13 cellular contexts compared by ENCODE assay signal in the genomic region with DNA sequence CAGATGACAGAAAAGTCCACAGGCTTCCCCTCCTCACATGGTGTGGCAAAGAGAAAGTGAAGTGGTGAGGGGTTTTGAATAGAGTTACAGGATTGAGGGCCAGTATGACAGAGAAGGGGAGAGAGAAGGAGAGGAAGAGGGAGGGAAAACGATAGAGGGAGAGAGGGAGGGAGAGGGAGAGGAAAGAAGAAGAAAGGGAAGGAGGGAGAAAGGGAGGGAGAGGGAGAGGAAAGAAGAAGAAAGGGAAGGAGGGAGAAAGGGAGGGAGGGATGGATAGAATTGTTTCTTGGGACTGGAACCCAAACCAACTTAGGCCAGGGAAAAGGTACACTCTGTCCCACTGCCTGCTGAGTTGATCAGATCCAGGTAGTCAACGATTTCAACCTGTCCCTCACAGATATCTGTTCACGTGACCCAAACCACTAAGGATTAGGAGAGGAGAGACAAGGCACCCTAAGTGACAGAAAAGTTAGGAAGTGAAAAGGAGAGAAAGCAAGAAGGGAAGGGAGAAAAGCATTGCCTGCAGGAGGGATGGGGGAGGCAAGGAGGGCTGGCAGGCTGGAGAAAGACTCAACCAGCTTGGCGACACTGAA. TPM values are rescaled to one million over a fixed set of nuclear protein-coding genes. Genes with fewer than 3 reads are reported as not detected.
A peak's percentile ranks its signal among the peaks of the same experiment; 100 is the strongest.
DNase-seq lines count a peak whose midpoint lies in the region; ATAC-seq, FAIRE-seq and TF ChIP-seq lines count a peak whose summit lies in the region.
"Had no signal": no experiment of that assay in that cellular context is flagged by ENCODE, and none has a peak within 500 bp of the region (broad histone marks: within the 10 kb centered on the region; RNA-seq: fewer than 3 reads in every experiment).

No MANE protein-coding gene starts in this region.

- H3K14ac ChIP-seq in H1 (ENCODE audit: insufficient read length): peak overlapping the region; percentile 42

- 39% methylated on average over 4 of the region's 4 CpGs; no CpG with 5 or more reads in 1 of the 2 experiments for WGBS in H1 (ENCODE audit: extremely low coverage in 1 of 2, insufficient coverage in 1 of 2, insufficient read length in 1 of 2, insufficient replicate concordance in 2 of 2, low coverage in 1 of 2, low lambda C conversion rate in 2 of 2, missing lambda C conversion rate in 1 of 2), 2 experiments
- WGBS in tibial nerve, 2 donors: 59 to 67% methylated on average over 4 of the region's 4 CpGs
- WGBS in adrenal gland, 4 donors: 74 to 84% (median 79%) methylated on average over 4 of the region's 4 CpGs

- no peak for ATAC-seq in activated naive CD8-positive, alpha-beta T cell treated with anti-CD3 and anti-CD28 coated beads, Interleukin-2, amount 10 ng/mL, durations not matched to agents 7 days and 5 days (ENCODE audit: low read depth)
- no peak for ATAC-seq in activated naive CD8-positive, alpha-beta T cell treated with anti-CD3 and anti-CD28 coated beads, Interleukin-2, amount 50 U/mL, for 24 hours

- H3K27me3 Mint-ChIP-seq in activated naive CD8-positive, alpha-beta T cell treated with anti-CD3 and anti-CD28 coated beads, Interleukin-2, amount 10 ng/mL, durations not matched to agents 7 days and 5 days: peaks cover 43% of the 10 kb centered on the region
- peaks cover 63% of the 10 kb centered on the region for H3K27me3 Mint-ChIP-seq in activated naive CD8-positive, alpha-beta T cell treated with anti-CD3 and anti-CD28 coated beads, Interleukin-2, amount 50 U/mL, for 24 hours

- H3K79me1 ChIP-seq in H1 (ENCODE audit: low read depth, low read length): no peaks in the 10 kb centered on the region

- peaks cover 0 to 5% of the 10 kb centered on the region in 2 experiments; a peak in 1 of 4 replicates for H3K9me3 ChIP-seq in H1 (ENCODE audit: insufficient read depth in 2 of 2, low read depth in 1 of 2, low read length in 1 of 2)
- no peaks in the 10 kb centered on the region for H3K9me3 ChIP-seq in muscle layer of colon (ENCODE audit: low read length)
- H3K9me3 ChIP-seq in tibial nerve: no peaks in the 10 kb centered on the region
- H3K9me3 ChIP-seq in adrenal gland (replicated peaks in 1 of 3): no peaks in the 10 kb centered on the region

- H3K18ac ChIP-seq in H1 (ENCODE audit: extremely low read depth, low read length): peak overlapping the region; percentile 98

- H3K9ac ChIP-seq in H1 (replicated peaks in 1 of 4; ENCODE audit: extremely low read depth in 1 of 4, low read depth in 3 of 4, low read length in 3 of 4) (peak overlapping the region; percentile 69 to 98 (median 80)), muscle layer of colon (ENCODE audit: low read length) (no peak overlapping the region)

- H3K36me3 Mint-ChIP-seq in activated naive CD8-positive, alpha-beta T cell treated with anti-CD3 and anti-CD28 coated beads, Interleukin-2, amount 10 ng/mL, durations not matched to agents 7 days and 5 days: peaks cover 2% of the 10 kb centered on the region
- no peaks in the 10 kb centered on the region for H3K36me3 Mint-ChIP-seq in activated naive CD8-positive, alpha-beta T cell treated with anti-CD3 and anti-CD28 coated beads, Interleukin-2, amount 50 U/mL, for 24 hours (ENCODE audit: low read depth)

- H3K23ac ChIP-seq in H1 (ENCODE audit: insufficient read length): no peak overlapping the region

- H2BK15ac ChIP-seq in H1 (ENCODE audit: low read length): peak overlapping the region; percentile 73; the same call in 1 of the 2 replicates

- H2BK12ac ChIP-seq in H1 (ENCODE audit: low read depth, low read length): peak overlapping the region; percentile 100

- TF ChIP-seq POLR2A in H1 (IDR thresholded peaks at IDR 0.05; ENCODE audit: control extremely low read depth in 1 of 2, low read depth in 2 of 2, low read length in 2 of 2): no peak
- TF ChIP-seq POLR2A in tibial nerve (IDR thresholded peaks at IDR 0.05): no peak
- no peak for TF ChIP-seq POLR2A in adrenal gland (IDR thresholded peaks at IDR 0.05)

- CTCF ChIA-PET in H1 (lab: Charles Lee; ENCODE audit: partially characterized antibody): no interaction called here

- POLR2A ChIA-PET in activated naive CD8-positive, alpha-beta T cell treated with anti-CD3 and anti-CD28 coated beads, Interleukin-2, amount 10 ng/mL, durations not matched to agents 7 days and 5 days (lab: Charles Lee): no interaction called here
- POLR2A ChIA-PET in H1 (lab: Charles Lee; ENCODE audit: partially characterized antibody): interaction anchor here (0.6 to 2.8 kb wide), 17 partner anchors 8 to 230 kb away, joined by 3 to 18 read pairs (median 5); partner anchors contain the start of genes IGFL2, IGFL3 and MYPOP

- peak overlapping the region; percentile 53 for H3K4ac ChIP-seq in H1 (replicated peaks; ENCODE audit: insufficient read length, low read depth, low read length)

- H3K9me3 Mint-ChIP-seq in activated naive CD8-positive, alpha-beta T cell treated with anti-CD3 and anti-CD28 coated beads, Interleukin-2, amount 10 ng/mL, durations not matched to agents 7 days and 5 days: peaks cover 2% of the 10 kb centered on the region
- H3K9me3 Mint-ChIP-seq in activated naive CD8-positive, alpha-beta T cell treated with anti-CD3 and anti-CD28 coated beads, Interleukin-2, amount 50 U/mL, for 24 hours: no peaks in the 10 kb centered on the region

- H2AFZ ChIP-seq in H1 (ENCODE audit: low read length): no peak overlapping the region

- H3K4me3 ChIP-seq in H1 (ENCODE audit: extremely low read depth in 1 of 4, insufficient read depth in 2 of 4, low read depth in 3 of 4, low read length in 4 of 4) (peak overlapping the region in 3 of 4 experiments; percentile 28 to 56 (median 39); a peak in 6 of 8 replicates), muscle layer of colon (ENCODE audit: low read depth in 1 of 2, low read length in 2 of 2) (peak overlapping the region; percentile 33 to 56), tibial nerve (peak overlapping the region in 1 of 4 donors; percentile 2), adrenal gland (no peak overlapping the region)

- H4K5ac ChIP-seq in H1 (ENCODE audit: insufficient read length, low read depth, low read length): peak overlapping the region; percentile 2

- peak overlapping the region; percentile 95 for H4K8ac ChIP-seq in H1 (ENCODE audit: extremely low read depth, insufficient read depth, low read length)

- peak overlapping the region; percentile 12 for H3K27ac Mint-ChIP-seq in activated naive CD8-positive, alpha-beta T cell treated with anti-CD3 and anti-CD28 coated beads, Interleukin-2, amount 10 ng/mL, durations not matched to agents 7 days and 5 days
- no peak overlapping the region for H3K27ac Mint-ChIP-seq in activated naive CD8-positive, alpha-beta T cell treated with anti-CD3 and anti-CD28 coated beads, Interleukin-2, amount 50 U/mL, for 24 hours

- H3K36me3 ChIP-seq in H1 (ENCODE audit: control insufficient read depth in 2 of 4, insufficient read depth in 4 of 4, low read length in 3 of 4): no peaks in the 10 kb centered on the region
- H3K36me3 ChIP-seq in muscle layer of colon (ENCODE audit: insufficient read depth, low read length): no peaks in the 10 kb centered on the region
- no peaks in the 10 kb centered on the region for H3K36me3 ChIP-seq in tibial nerve
- H3K36me3 ChIP-seq in adrenal gland (replicated peaks in 1 of 2): no peaks in the 10 kb centered on the region

- peak overlapping the region; percentile 94 for H2BK20ac ChIP-seq in H1 (ENCODE audit: low read length)

- peaks cover 4% of the 10 kb centered on the region for H3K4me1 Mint-ChIP-seq in activated naive CD8-positive, alpha-beta T cell treated with anti-CD3 and anti-CD28 coated beads, Interleukin-2, amount 10 ng/mL, durations not matched to agents 7 days and 5 days
- H3K4me1 Mint-ChIP-seq in activated naive CD8-positive, alpha-beta T cell treated with anti-CD3 and anti-CD28 coated beads, Interleukin-2, amount 50 U/mL, for 24 hours: no peaks in the 10 kb centered on the region

- H3K79me2 ChIP-seq in H1 (ENCODE audit: control insufficient read depth in 1 of 2, insufficient read depth in 2 of 2, low read length in 2 of 2): no peaks in the 10 kb centered on the region

- H3K4me3 Mint-ChIP-seq in activated naive CD8-positive, alpha-beta T cell treated with anti-CD3 and anti-CD28 coated beads, Interleukin-2, amount 10 ng/mL, durations not matched to agents 7 days and 5 days: no peak overlapping the region
- H3K4me3 Mint-ChIP-seq in activated naive CD8-positive, alpha-beta T cell treated with anti-CD3 and anti-CD28 coated beads, Interleukin-2, amount 50 U/mL, for 24 hours: no peak overlapping the region

- no peak overlapping the region for H3K56ac ChIP-seq in H1 (replicated peaks; ENCODE audit: insufficient read length, low read depth, low read length)

- peak overlapping the region; percentile 98 for H3K27ac ChIP-seq in H1 (ENCODE audit: low read depth, low read length)
- peak overlapping the region; percentile 86 for H3K27ac ChIP-seq in muscle layer of colon (ENCODE audit: low read depth, low read length)
- H3K27ac ChIP-seq in tibial nerve: peak overlapping the region; percentile 39 to 94 (median 67)
- H3K27ac ChIP-seq in adrenal gland: peak overlapping the region in 2 of 5 donors; percentile 65 to 70

- intact Hi-C loops in adrenal gland (cut with DNase I): no loop called here

- FAIRE-seq in H1 (lab: Jason Lieb, UNC): peak; percentile 19

- peak overlapping the region; percentile 100 for H2AK5ac ChIP-seq in H1 (ENCODE audit: low read depth, low read length)

- no peaks in the 10 kb centered on the region; the same call in none of the 2 replicates for H3K23me2 ChIP-seq in H1 (ENCODE audit: low read depth, low read length)

- no peaks in the 10 kb centered on the region for H4K20me1 ChIP-seq in H1 (replicated peaks in 1 of 2; ENCODE audit: control insufficient read depth in 1 of 2, insufficient read depth in 2 of 2, low read length in 2 of 2)

- peak overlapping the region; percentile 99 for H2BK5ac ChIP-seq in H1 (ENCODE audit: low read depth, low read length)

- H2BK120ac ChIP-seq in H1 (replicated peaks; ENCODE audit: low read depth, low read length): peak overlapping the region; percentile 76

- peak overlapping the region; percentile 71 to 88 for H3K4me2 ChIP-seq in H1 (ENCODE audit: insufficient read depth in 1 of 2, low read depth in 2 of 2, low read length in 2 of 2)

- peak overlapping the region; percentile 98 for H4K91ac ChIP-seq in H1 (replicated peaks; ENCODE audit: insufficient read length, low read length)

- H3K27me3 ChIP-seq in H1 (replicated peaks in 1 of 4; ENCODE audit: control insufficient read depth in 3 of 4, extremely low read depth in 1 of 4, insufficient read depth in 3 of 4, low read length in 3 of 4): no peaks in the 10 kb centered on the region; a peak in 1 of 7 replicates
- no peaks in the 10 kb centered on the region for H3K27me3 ChIP-seq in muscle layer of colon (ENCODE audit: control insufficient read depth in 1 of 2, insufficient read depth in 2 of 2, low read length in 2 of 2)
- no peaks in the 10 kb centered on the region for H3K27me3 ChIP-seq in tibial nerve
- H3K27me3 ChIP-seq in adrenal gland: no peaks in the 10 kb centered on the region

- H3K4me1 ChIP-seq in H1 (replicated peaks in 1 of 4; ENCODE audit: control insufficient read depth in 3 of 4, insufficient read depth in 4 of 4, low read length in 3 of 4) (peaks cover 5 to 18% (median 8%) of the 10 kb centered on the region in 4 experiments), muscle layer of colon (ENCODE audit: insufficient read depth, low read length) (peaks cover 22% of the 10 kb centered on the region), tibial nerve (peaks cover 0 to 29% (median 12%) of the 10 kb centered on the region in 4 donors), adrenal gland (replicated peaks in 1 of 2) (no peaks in the 10 kb centered on the region)

- DNase-seq in activated naive CD8-positive, alpha-beta T cell treated with anti-CD3 and anti-CD28 coated beads, Interleukin-2, amount 10 ng/mL, durations not matched to agents 7 days and 5 days: no peak
- no peak for DNase-seq in activated naive CD8-positive, alpha-beta T cell treated with anti-CD3 and anti-CD28 coated beads, Interleukin-2, amount 50 U/mL, for 24 hours
- DNase-seq in H1 (ENCODE audit: low read depth in 1 of 2, low spot score in 2 of 2) (no peak), tibial nerve (ENCODE audit: low spot score in 2 of 2) (no peak), adrenal gland (no peak), DMS79 treated with DMSO at 0.1 percent for 48 hours (lab: John Stamatoyannopoulos, UW) (no peak), NK-92 (lab: John Stamatoyannopoulos, UW; ENCODE audit: unreplicated experiment) (no peak)
- DNase-seq: activated gamma-delta T cell treated with Interleukin-2 at 50 U/mL for 16 hours had no signal

- no peak for TF ChIP-seq RAD21 in H1 (IDR thresholded peaks at IDR 0.05 in 1 of 2, conservative IDR thresholded peaks at IDR 0.05 in 1 of 2; ENCODE audit: low read depth in 2 of 2, low read length in 2 of 2)

- no peak for TF ChIP-seq CTCF in H1 (IDR thresholded peaks at IDR 0.05; ENCODE audit: control extremely low read depth in 1 of 3, insufficient read depth in 1 of 3, low read depth in 1 of 3, low read length in 3 of 3)
- TF ChIP-seq CTCF in tibial nerve (IDR thresholded peaks at IDR 0.05): no peak
- no peak for TF ChIP-seq CTCF in adrenal gland (IDR thresholded peaks at IDR 0.05)

- TF ChIP-seq EP300 in H1 (IDR thresholded peaks at IDR 0.05; ENCODE audit: borderline replicate concordance in 1 of 2, low read depth in 2 of 2, low read length in 2 of 2) (no peak), tibial nerve (IDR thresholded peaks at IDR 0.05) (no peak)

RNA-seq across cellular contexts. Expression of gene IGFL3, which starts 8.1 kb away (rescaled TPM):
- total RNA-seq in activated naive CD8-positive, alpha-beta T cell treated with anti-CD3 and anti-CD28 coated beads, Interleukin-2, amount 10 ng/mL, durations not matched to agents 7 days and 5 days: not detected
- not detected in 2 replicates for total RNA-seq in H1 (2021; fragmentation: NEBNext Ultra II Directional; extraction: Animal tissue kit (Norgen Biotek cat#: 25700))
- polyA plus RNA-seq in H1 (2011; rRNA removed) (0.12 and 0.28 TPM in 2 replicates), adrenal gland (not detected)
- polyA plus RNA-seq in H1 (2011; cell fraction: cytosol; rRNA removed): 0.14 TPM
- not detected for polyA plus RNA-seq in H1 (2011; cell fraction: nucleus; rRNA removed)
- polyA plus RNA-seq in H1 (2012, experiment 1 of 2): 0.32 TPM in 1 of 4 replicates, not detected in the others
- polyA plus RNA-seq in H1 (2012, experiment 2 of 2): not detected
- polyA plus RNA-seq in H1 (2013, experiment 1 of 2): 0.28 TPM
- polyA plus RNA-seq in H1 (2013, experiment 2 of 2): 0.29 TPM
- polyA minus RNA-seq in H1 (2011; rRNA and poly(A)+ RNA removed): not detected in 2 replicates
- not detected for polyA minus RNA-seq in H1 (2011; cell fraction: cytosol; rRNA and poly(A)+ RNA removed)
- polyA minus RNA-seq in H1 (2011; cell fraction: nucleus; rRNA and poly(A)+ RNA removed): not detected
- total RNA-seq in tibial nerve (not detected), adrenal gland (not detected)
- total RNA-seq: mesenteric fat pad, RPMI7951, ureter had no signal

RNA-seq across cellular contexts. Expression of gene IGFL2, which starts 15.4 kb away (rescaled TPM):
- not detected for total RNA-seq in activated naive CD8-positive, alpha-beta T cell treated with anti-CD3 and anti-CD28 coated beads, Interleukin-2, amount 10 ng/mL, durations not matched to agents 7 days and 5 days
- not detected in 2 replicates for total RNA-seq in H1 (2021; fragmentation: NEBNext Ultra II Directional; extraction: Animal tissue kit (Norgen Biotek cat#: 25700))
- not detected in 2 replicates for polyA plus RNA-seq in H1 (2011; rRNA removed)
- not detected for polyA plus RNA-seq in H1 (2011; cell fraction: cytosol; rRNA removed)
- not detected for polyA plus RNA-seq in H1 (2011; cell fraction: nucleus; rRNA removed)
- polyA plus RNA-seq in H1 (2012, experiment 1 of 2): not detected in 4 replicates
- not detected for polyA plus RNA-seq in H1 (2012, experiment 2 of 2)
- polyA plus RNA-seq in H1 (2013, experiment 1 of 2): not detected
- polyA plus RNA-seq in H1 (2013, experiment 2 of 2): not detected
- polyA minus RNA-seq in H1 (2011; rRNA and poly(A)+ RNA removed): not detected in 2 replicates
- not detected for polyA minus RNA-seq in H1 (2011; cell fraction: cytosol; rRNA and poly(A)+ RNA removed)
- polyA minus RNA-seq in H1 (2011; cell fraction: nucleus; rRNA and poly(A)+ RNA removed): not detected
- 1 to 10 TPM in 1 of 4 donors, not detected in 3; 1.0 TPM for total RNA-seq in tibial nerve
- total RNA-seq in adrenal gland: not detected
- polyA plus RNA-seq in adrenal gland: not detected
- total RNA-seq: HT1080, mesenteric fat pad, RPMI7951, ureter had no signal

Comparison
In these comparisons a context has a peak if more than half of its experiments do, and no peak if none do; other contexts are left out.
1. H3K4me3 ChIP-seq: peak in H1 (3 of 4) and muscle layer of colon (2 of 2); none in adrenal gland (0 of 4).